Comparison of ENCODE assay signal across 10 cellular contexts in genomic region chr7:138625849-138626230, GRCh38.
DNase-seq lines count a peak whose midpoint lies in the region; ATAC-seq and TF ChIP-seq lines count a peak whose summit lies in the region.
"Had no signal": no experiment of that assay in that cellular context is flagged by ENCODE, and none has a peak within 500 bp of the region (broad histone marks: within the 10 kb centered on the region; RNA-seq: fewer than 3 reads in every experiment).

No MANE protein-coding gene starts in this region.

- peak overlapping the region in 4 of 7 donors; percentile 12 to 70 (median 39) for H3K4me3 Mint-ChIP-seq in CD8-positive, alpha-beta memory T cell
- no peak overlapping the region for H3K4me3 Mint-ChIP-seq in H9
- peak overlapping the region; percentile 52 for H3K4me3 Mint-ChIP-seq in activated naive CD8-positive, alpha-beta T cell treated with anti-CD3 and anti-CD28 coated beads for 36 hours

- no peaks in the 10 kb centered on the region for H4K20me1 ChIP-seq in H9 (ENCODE audit: control insufficient read depth, insufficient read depth, insufficient read length)

- no peaks in the 10 kb centered on the region for H3K79me2 ChIP-seq in H9 (ENCODE audit: insufficient read depth, low read length)

- H3K4ac ChIP-seq in H9 (ENCODE audit: low read depth, low read length): no peak overlapping the region

- H3K27ac ChIP-seq in CD8-positive, alpha-beta memory T cell (ENCODE audit: low read depth, low read length): no peak overlapping the region
- no peak overlapping the region for H3K27ac ChIP-seq in H9 (ENCODE audit: insufficient read length, low read depth, low read length)
- H3K27ac ChIP-seq: brain microvascular endothelial cell had no signal

- H3K9me3 ChIP-seq in CD8-positive, alpha-beta memory T cell (ENCODE audit: low read length): no peaks in the 10 kb centered on the region
- no peaks in the 10 kb centered on the region for H3K9me3 ChIP-seq in H9 (ENCODE audit: control insufficient read depth, low read depth, low read length)

- no peak overlapping the region for H2BK15ac ChIP-seq in H9 (ENCODE audit: low read depth, low read length)

- H3K79me1 ChIP-seq in H9 (ENCODE audit: insufficient read depth, low read depth, low read length, poor library complexity, severe bottlenecking): no peaks in the 10 kb centered on the region

- H3K23ac ChIP-seq in H9 (ENCODE audit: insufficient read length, low read depth, low read length): no peak overlapping the region

- no peak overlapping the region for H3K14ac ChIP-seq in H9 (ENCODE audit: insufficient read depth, low read length)

- CTCF ChIA-PET in CD8-positive, alpha-beta memory T cell (lab: Charles Lee): no interaction called here

- no peak overlapping the region for H3K18ac ChIP-seq in H9 (ENCODE audit: insufficient read length, low read depth, low read length)

- no peak overlapping the region for H2AK5ac ChIP-seq in H9 (ENCODE audit: insufficient read length, low read length)

- H2BK120ac ChIP-seq in H9 (ENCODE audit: low read depth, low read length, poor library complexity, severe bottlenecking): no peak overlapping the region

- DNase-seq in CD8-positive, alpha-beta memory T cell: peak in 1 of 5 donors; percentile 34
- DNase-seq in H9: no peak
- DNase-seq in NCI-H345 treated with DMSO at 0.1 percent for 48 hours (lab: John Stamatoyannopoulos, UW; ENCODE audit: unreplicated experiment): peak; percentile 82
- peak; percentile 13 for DNase-seq in activated naive CD8-positive, alpha-beta T cell treated with anti-CD3 and anti-CD28 coated beads for 36 hours
- DNase-seq in midbrain (lab: John Stamatoyannopoulos, UW): no peak
- DNase-seq in T-helper 9 cell: no peak
- no peak for DNase-seq in NCI-H526 treated with DMSO at 0.1 percent for 48 hours (lab: John Stamatoyannopoulos, UW)
- DNase-seq: brain microvascular endothelial cell, kidney had no signal

- TF ChIP-seq CTCF in H9 (conservative IDR thresholded peaks at IDR 0.05): no peak

- no peak overlapping the region for H2BK20ac ChIP-seq in H9 (ENCODE audit: low read depth, low read length, poor library complexity, severe bottlenecking)

- no peak for ATAC-seq in GM21717 (IDR thresholded peaks at IDR 0.05; ENCODE audit: unreplicated experiment)

- H2AFZ ChIP-seq in H9 (ENCODE audit: low read length): no peak overlapping the region

- no peaks in the 10 kb centered on the region for H3K23me2 ChIP-seq in H9 (ENCODE audit: insufficient read length, low read depth, low read length, poor library complexity, severe bottlenecking)

- no peak overlapping the region for H4K8ac ChIP-seq in H9 (replicated peaks; ENCODE audit: insufficient read length, low read depth, low read length)

- no peak overlapping the region for H3K9ac ChIP-seq in H9 (ENCODE audit: extremely low read depth, insufficient read length, low read length)

- no peak overlapping the region for H4K5ac ChIP-seq in H9 (ENCODE audit: insufficient read length, low read depth, low read length)

- no peak overlapping the region for H3K56ac ChIP-seq in H9 (ENCODE audit: insufficient read length, low read depth, low read length)

- no peak overlapping the region for H2BK5ac ChIP-seq in H9 (ENCODE audit: insufficient read length, low read length)

- H3K36me3 ChIP-seq in CD8-positive, alpha-beta memory T cell (ENCODE audit: insufficient read depth, low read length): no peaks in the 10 kb centered on the region
- H3K36me3 ChIP-seq: brain microvascular endothelial cell had no signal

- no peaks in the 10 kb centered on the region for H3K36me3 Mint-ChIP-seq in CD8-positive, alpha-beta memory T cell
- H3K36me3 Mint-ChIP-seq in H9 (ENCODE audit: insufficient read depth in 1 of 3, low read depth in 3 of 3): no peaks in the 10 kb centered on the region
- H3K36me3 Mint-ChIP-seq in activated naive CD8-positive, alpha-beta T cell treated with anti-CD3 and anti-CD28 coated beads for 36 hours: peaks cover 1% of the 10 kb centered on the region

- H2BK12ac ChIP-seq in H9 (ENCODE audit: insufficient read length, low read depth, low read length): no peak overlapping the region

- no peak overlapping the region for H3K4me3 ChIP-seq in CD8-positive, alpha-beta memory T cell (ENCODE audit: low read length)

- no peak overlapping the region for H4K91ac ChIP-seq in H9 (ENCODE audit: insufficient read length, low read depth, low read length)

- H3T11ph ChIP-seq in H9 (ENCODE audit: low read length): no peak overlapping the region

- WGBS in H9 (ENCODE audit: extremely low coverage, insufficient read length, low lambda C conversion rate): no CpG with 5 or more reads among the region's 5 CpGs

- no peak overlapping the region for H3K4me2 ChIP-seq in H9 (ENCODE audit: insufficient read depth, insufficient read length, low read length)

- peaks cover 10% of the 10 kb centered on the region in 2 donors for H3K27me3 Mint-ChIP-seq in CD8-positive, alpha-beta memory T cell
- no peaks in the 10 kb centered on the region for H3K27me3 Mint-ChIP-seq in H9 (ENCODE audit: low read depth)
- no peaks in the 10 kb centered on the region for H3K27me3 Mint-ChIP-seq in activated naive CD8-positive, alpha-beta T cell treated with anti-CD3 and anti-CD28 coated beads for 36 hours

- POLR2A ChIA-PET in CD8-positive, alpha-beta memory T cell (lab: Charles Lee): no interaction called here

- H3K27me3 ChIP-seq in CD8-positive, alpha-beta memory T cell (ENCODE audit: insufficient read depth, low read length, poor library complexity, severe bottlenecking): no peaks in the 10 kb centered on the region
- no peaks in the 10 kb centered on the region for H3K27me3 ChIP-seq in H9 (ENCODE audit: insufficient read depth, low read length)
- H3K27me3 ChIP-seq: brain microvascular endothelial cell had no signal

- no peaks in the 10 kb centered on the region for H3K9me3 Mint-ChIP-seq in CD8-positive, alpha-beta memory T cell
- H3K9me3 Mint-ChIP-seq in H9: no peaks in the 10 kb centered on the region
- H3K9me3 Mint-ChIP-seq in activated naive CD8-positive, alpha-beta T cell treated with anti-CD3 and anti-CD28 coated beads for 36 hours: no peaks in the 10 kb centered on the region

- peak overlapping the region in 3 of 8 donors; percentile 43 to 82 (median 50) for H3K27ac Mint-ChIP-seq in CD8-positive, alpha-beta memory T cell
- peak overlapping the region in 2 of 3 experiments; percentile 10 to 14; a peak in 2 of 7 replicates for H3K27ac Mint-ChIP-seq in H9
- H3K27ac Mint-ChIP-seq in activated naive CD8-positive, alpha-beta T cell treated with anti-CD3 and anti-CD28 coated beads for 36 hours: peak overlapping the region; percentile 93

- H3K4me1 ChIP-seq in CD8-positive, alpha-beta memory T cell (ENCODE audit: insufficient read depth, low read length): peaks cover 29% of the 10 kb centered on the region
- H3K4me1 ChIP-seq in H9 (ENCODE audit: insufficient read depth, low read length): peaks cover 4% of the 10 kb centered on the region; the same call in 1 of the 2 replicates

- peaks cover 23 to 28% (median 27%) of the 10 kb centered on the region in 3 donors for H3K4me1 Mint-ChIP-seq in CD8-positive, alpha-beta memory T cell
- H3K4me1 Mint-ChIP-seq in H9: peaks cover 10 to 12% of the 10 kb centered on the region in 2 experiments
- peaks cover 42% of the 10 kb centered on the region for H3K4me1 Mint-ChIP-seq in activated naive CD8-positive, alpha-beta T cell treated with anti-CD3 and anti-CD28 coated beads for 36 hours

Comparison
In these comparisons a context has a peak if more than half of its experiments do, and no peak if none do; other contexts are left out.
1. DNase-seq: peak in NCI-H345 treated with DMSO at 0.1 percent for 48 hours (single experiment) and activated naive CD8-positive, alpha-beta T cell treated with anti-CD3 and anti-CD28 coated beads for 36 hours (single experiment); none in H9 (single experiment), midbrain (single experiment), T-helper 9 cell (single experiment) and NCI-H526 treated with DMSO at 0.1 percent for 48 hours (single experiment).
2. H3K4me3 Mint-ChIP-seq: peak in CD8-positive, alpha-beta memory T cell (4 of 7) and activated naive CD8-positive, alpha-beta T cell treated with anti-CD3 and anti-CD28 coated beads for 36 hours (single experiment); none in H9 (0 of 2).